8 cellular contexts compared by ENCODE assay signal in the genomic region with DNA sequence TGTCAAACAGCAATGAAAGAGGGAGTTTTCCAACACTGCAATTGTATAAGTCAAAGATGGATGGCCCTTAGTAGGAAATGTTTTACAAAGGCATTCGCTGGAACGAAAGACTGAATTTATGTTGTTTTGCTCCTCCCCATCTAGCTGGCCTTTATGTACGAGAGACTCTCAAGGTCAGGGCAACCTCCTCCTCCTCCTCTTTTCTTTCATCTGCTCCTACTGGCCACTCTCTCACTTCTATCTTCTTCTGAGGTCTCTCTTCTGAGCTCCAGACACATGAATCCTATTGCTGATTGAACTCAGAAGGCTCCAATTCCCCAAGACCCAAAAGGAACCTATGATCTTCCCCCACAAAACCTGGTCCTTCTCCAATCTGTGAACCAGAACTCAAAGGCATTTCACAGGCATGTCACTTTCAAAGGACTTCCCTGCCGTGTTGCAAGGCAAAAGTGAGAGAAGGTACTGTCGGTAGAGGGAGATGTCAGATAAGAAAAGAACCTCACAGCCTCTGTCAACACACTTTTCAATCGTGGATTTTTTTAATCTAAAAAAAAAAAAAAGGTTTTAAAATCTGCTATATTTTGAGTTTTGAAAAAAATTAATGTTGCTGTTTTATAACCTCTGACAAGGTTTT. TPM values are rescaled to one million over a fixed set of nuclear protein-coding genes. Genes with fewer than 3 reads are reported as not detected.
DNase-seq lines count a peak whose midpoint lies in the region; ATAC-seq and TF ChIP-seq lines count a peak whose summit lies in the region.

No MANE protein-coding gene starts in this region.

- ATAC-seq in Panc1 (no peak), foreskin keratinocyte (peak; percentile 54), GM21723 (IDR thresholded peaks at IDR 0.05; ENCODE audit: unreplicated experiment) (no peak), HG03432 (IDR thresholded peaks at IDR 0.05; ENCODE audit: unreplicated experiment) (no peak)
- no peak for ATAC-seq in stimulated activated naive B cell treated with anti-CD40 and anti-IgM and Interleukin-4, amounts not matched to agents 10 μg/mL and 1 μg/mL and 100 μg/mL, for 72 hours (replicated peaks)

- no peak overlapping the region for H3K27ac ChIP-seq in GM23248
- H3K27ac ChIP-seq in Panc1 (ENCODE audit: low read length), result no peak overlapping the region
- no peak overlapping the region for H3K27ac ChIP-seq in foreskin keratinocyte

- no peaks in the 10 kb centered on the region for H4K20me1 ChIP-seq in GM23248 (ENCODE audit: insufficient read depth)

- H3K9ac ChIP-seq in GM23248, result no peak overlapping the region

- CTCF ChIA-PET in Panc1 (lab: Charles Lee), result no interaction called here

- H3K4me3 Mint-ChIP-seq in stimulated activated naive B cell treated with anti-CD40 and anti-IgM and Interleukin-4, amounts not matched to agents 10 μg/mL and 1 μg/mL and 100 μg/mL, for 72 hours, result no peak overlapping the region

- no peaks in the 10 kb centered on the region for H3K79me2 ChIP-seq in GM23248 (ENCODE audit: insufficient read depth)

- H3K4me1 Mint-ChIP-seq in stimulated activated naive B cell treated with anti-CD40 and anti-IgM and Interleukin-4, amounts not matched to agents 10 μg/mL and 1 μg/mL and 100 μg/mL, for 72 hours, result no peaks in the 10 kb centered on the region

- H3K36me3 Mint-ChIP-seq in stimulated activated naive B cell treated with anti-CD40 and anti-IgM and Interleukin-4, amounts not matched to agents 10 μg/mL and 1 μg/mL and 100 μg/mL, for 72 hours, result no peaks in the 10 kb centered on the region

- peak; percentile 49 for TF ChIP-seq CTCF in AG09309 (IDR thresholded peaks at IDR 0.05; ENCODE audit: control insufficient read depth, insufficient read depth, low read depth, low read length, missing control alignments)
- TF ChIP-seq CTCF in Panc1 (IDR thresholded peaks at IDR 0.05), result peak; percentile 30
- peak; percentile 65 for TF ChIP-seq CTCF in foreskin keratinocyte (conservative IDR thresholded peaks at IDR 0.05)

- BruUV-seq in Panc1 (replicated peaks; lab: Mats Ljungman, UMichigan), result no TSS peak

- intact Hi-C loops in Panc1 (cut with micrococcal nuclease; ENCODE audit: unreplicated experiment), result loop anchor here (10.0 kb wide), 1 partner anchor 312 kb away; no protein-coding TSS in a partner anchor

- H3F3A ChIP-seq in GM23248 (ENCODE audit: insufficient read depth), result no peaks in the 10 kb centered on the region

- in situ Hi-C loops in GM23248 (cut with MboI), result loop anchor here (25.0 kb wide), 2 partner anchors 840 to 1765 kb away; no protein-coding TSS in a partner anchor
- in situ Hi-C loops in Panc1 (cut with HindIII; ENCODE audit: low pct_unique_long_range_greater_than_20kb, low sequenced_read_pairs), result no loop called here

- peaks cover 19 to 33% of the 10 kb centered on the region in 2 donors for H3K27me3 Mint-ChIP-seq in stimulated activated naive B cell treated with anti-CD40 and anti-IgM and Interleukin-4, amounts not matched to agents 10 μg/mL and 1 μg/mL and 100 μg/mL, for 72 hours

- H3K4me1 ChIP-seq in GM23248 (ENCODE audit: insufficient read depth) (no peaks in the 10 kb centered on the region), Panc1 (ENCODE audit: control insufficient read depth, insufficient read depth, low read length) (no peaks in the 10 kb centered on the region), foreskin keratinocyte (no peaks in the 10 kb centered on the region)

- no peak overlapping the region for H3K4me3 ChIP-seq in AG09309 (ENCODE audit: control insufficient read depth, low read depth, low read length)
- no peak overlapping the region for H3K4me3 ChIP-seq in GM23248
- no peak overlapping the region for H3K4me3 ChIP-seq in Panc1 (ENCODE audit: low read depth in 2 of 2, low read length in 2 of 2)

- no peak overlapping the region for H3K27ac Mint-ChIP-seq in stimulated activated naive B cell treated with anti-CD40 and anti-IgM and Interleukin-4, amounts not matched to agents 10 μg/mL and 1 μg/mL and 100 μg/mL, for 72 hours

- POLR2A ChIA-PET in Panc1 (lab: Charles Lee), result no interaction called here

- H3K9me2 ChIP-seq in GM23248 (ENCODE audit: insufficient read depth), result no peaks in the 10 kb centered on the region

- 7 to 14% methylated on average over 6 of the region's 6 CpGs for WGBS in GM23248 (ENCODE audit: low coverage in 1 of 2, low lambda C conversion rate in 2 of 2, missing lambda C conversion rate in 2 of 2), 2 experiments

- no peaks in the 10 kb centered on the region for H3K36me3 ChIP-seq in GM23248 (ENCODE audit: low read depth)
- no peaks in the 10 kb centered on the region for H3K36me3 ChIP-seq in Panc1 (ENCODE audit: control insufficient read depth, insufficient read depth, low read length)

- no peak overlapping the region for H3K4me2 ChIP-seq in GM23248 (ENCODE audit: unreplicated experiment)

- H3K9me3 ChIP-seq in GM23248 (ENCODE audit: low read depth), result no peaks in the 10 kb centered on the region
- no peaks in the 10 kb centered on the region for H3K9me3 ChIP-seq in Panc1 (ENCODE audit: control insufficient read depth, insufficient read depth, low read depth, low read length)

- no peaks in the 10 kb centered on the region for H3K9me3 Mint-ChIP-seq in stimulated activated naive B cell treated with anti-CD40 and anti-IgM and Interleukin-4, amounts not matched to agents 10 μg/mL and 1 μg/mL and 100 μg/mL, for 72 hours

- H2AFZ ChIP-seq in GM23248, result no peak overlapping the region

- peaks cover 52% of the 10 kb centered on the region for H3K27me3 ChIP-seq in GM23248 (replicated peaks; ENCODE audit: insufficient read depth)
- H3K27me3 ChIP-seq in Panc1 (ENCODE audit: control insufficient read depth, insufficient read depth, low read length), result no peaks in the 10 kb centered on the region
- peaks cover 34% of the 10 kb centered on the region for H3K27me3 ChIP-seq in foreskin keratinocyte

- no peak for DNase-seq in AG09309 (ENCODE audit: low read depth)
- DNase-seq in GM23248, result peak; percentile 56
- DNase-seq in Panc1 (ENCODE audit: low read depth, low spot score), result no peak
- peak in 1 of 2 donors; percentile 21 for DNase-seq in foreskin keratinocyte
- DNase-seq in islet precursor cell, result no peak
- no peak for DNase-seq in stimulated activated naive B cell treated with anti-CD40 and anti-IgM and Interleukin-4, amounts not matched to agents 10 μg/mL and 1 μg/mL and 100 μg/mL, for 72 hours

RNA-seq across cellular contexts. Expression of a gene that starts 28.5 kb away (rescaled TPM):
- 28.2 and 37.1 TPM in 2 replicates for total RNA-seq in GM23248 (2014; rRNA removed; shearing (Covaris generic))
- polyA plus RNA-seq in GM23248 (2016; fragmentation: Nextera tagmentation; extraction: Ambion mirVana) (32.0 and 34.3 TPM in 2 replicates), foreskin keratinocyte (59.5 and 77.5 TPM in 2 replicates)
- total RNA-seq in Panc1 (2021; ENCODE audit: unreplicated experiment) (25.2 TPM), foreskin keratinocyte (78.2 and 88.1 TPM in 2 replicates)
- polyA plus RNA-seq in Panc1 (2012; ENCODE audit: insufficient read length), result 8.7 TPM
